9 cellular contexts compared by ENCODE assay signal in the genomic region with DNA sequence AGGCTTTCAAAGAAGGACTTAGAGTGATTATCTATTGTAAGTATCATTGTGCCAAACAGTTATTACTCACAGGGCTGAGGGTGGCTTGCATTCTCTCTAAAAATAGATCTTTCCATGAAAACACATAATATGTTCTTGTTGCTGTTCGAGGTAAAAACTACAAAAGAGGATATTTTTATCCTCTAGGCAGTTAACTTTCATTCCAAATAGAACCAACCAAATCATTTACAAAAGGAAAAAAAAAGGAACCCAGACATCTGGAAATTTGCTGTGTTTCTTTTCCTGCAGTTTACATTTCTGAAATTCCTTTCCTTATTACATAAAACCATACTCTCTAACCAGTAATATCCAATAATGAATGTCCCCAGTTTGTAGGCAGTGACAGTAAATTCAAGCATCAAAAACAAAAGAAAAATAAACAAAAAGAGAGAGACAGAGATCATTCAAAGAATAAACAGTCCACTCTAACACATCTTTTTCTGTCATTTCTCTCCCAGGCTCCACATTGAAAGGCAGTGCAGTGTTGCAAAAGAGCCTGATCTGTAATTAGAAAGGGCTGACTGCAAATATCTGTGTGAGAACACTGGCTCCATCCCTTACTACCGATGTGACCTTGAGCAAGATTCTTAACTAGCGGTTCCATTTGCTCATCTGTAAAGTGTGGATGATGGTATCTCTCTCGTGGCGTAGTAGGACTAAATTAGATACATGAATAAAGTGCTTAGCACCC. TPM values are rescaled to one million over a fixed set of nuclear protein-coding genes. Genes with fewer than 3 reads are reported as not detected.
A peak's percentile ranks its signal among the peaks of the same experiment; 100 is the strongest.
DNase-seq lines count a peak whose midpoint lies in the region; ATAC-seq and TF ChIP-seq lines count a peak whose summit lies in the region.
"Had no signal": no experiment of that assay in that cellular context is flagged by ENCODE, and none has a peak within 500 bp of the region (broad histone marks: within the 10 kb centered on the region; RNA-seq: fewer than 3 reads in every experiment).

No MANE protein-coding gene starts in this region.

- CTCF ChIA-PET in CD4-positive, alpha-beta T cell (lab: Charles Lee), result no interaction called here
- CTCF ChIA-PET in activated naive CD4-positive, alpha-beta T cell treated with anti-CD3 and anti-CD28 coated beads for 36 hours (lab: Charles Lee), result interaction anchor here (0.7 kb wide), 1 partner anchor 17 kb away, joined by 3 read pairs; no protein-coding TSS in a partner anchor

- TF ChIP-seq CTCF in CD4-positive, alpha-beta T cell (IDR thresholded peaks at IDR 0.05), result no peak

- DNase-seq in dermis microvascular lymphatic vessel endothelial cell (ENCODE audit: low read depth in 2 of 2) (peak; percentile 88 to 91), pulmonary artery endothelial cell (ENCODE audit: low read depth, low spot score) (peak; percentile 40), activated gamma-delta T cell (lab: John Stamatoyannopoulos, UW) (no peak)
- DNase-seq in CD4-positive, alpha-beta T cell, result no peak
- no peak for DNase-seq in activated naive CD4-positive, alpha-beta T cell treated with anti-CD3 and anti-CD28 coated beads for 36 hours

- H3K27ac Mint-ChIP-seq in CD4-positive, alpha-beta T cell, result no peak overlapping the region
- no peak overlapping the region for H3K27ac Mint-ChIP-seq in activated naive CD4-positive, alpha-beta T cell treated with anti-CD3 and anti-CD28 coated beads for 36 hours

- no peaks in the 10 kb centered on the region for H3K9me3 Mint-ChIP-seq in CD4-positive, alpha-beta T cell
- no peaks in the 10 kb centered on the region for H3K9me3 Mint-ChIP-seq in activated naive CD4-positive, alpha-beta T cell treated with anti-CD3 and anti-CD28 coated beads for 36 hours

- POLR2A ChIA-PET in CD4-positive, alpha-beta T cell (lab: Charles Lee), result no interaction called here

- H3K4me3 Mint-ChIP-seq in CD4-positive, alpha-beta T cell, result no peak overlapping the region
- H3K4me3 Mint-ChIP-seq in activated naive CD4-positive, alpha-beta T cell treated with anti-CD3 and anti-CD28 coated beads for 36 hours, result no peak overlapping the region

- no peaks in the 10 kb centered on the region for H3K27me3 ChIP-seq in CD4-positive, alpha-beta T cell (ENCODE audit: control insufficient read depth, insufficient read depth, low read length)

- ATAC-seq in GM19395 (IDR thresholded peaks at IDR 0.05; ENCODE audit: unreplicated experiment) (peak; percentile 44), HG03378 (IDR thresholded peaks at IDR 0.05; ENCODE audit: unreplicated experiment) (peak; percentile 18), HG02970 (IDR thresholded peaks at IDR 0.05; ENCODE audit: low FRiP score, unreplicated experiment) (no peak)
- ATAC-seq in CD4-positive, alpha-beta T cell (ENCODE audit: poor library complexity), result no peak

- H3K27me3 Mint-ChIP-seq in CD4-positive, alpha-beta T cell, result no peaks in the 10 kb centered on the region
- no peaks in the 10 kb centered on the region for H3K27me3 Mint-ChIP-seq in activated naive CD4-positive, alpha-beta T cell treated with anti-CD3 and anti-CD28 coated beads for 36 hours (ENCODE audit: low read depth)

- H3K4me1 Mint-ChIP-seq in CD4-positive, alpha-beta T cell (ENCODE audit: low read depth), result peaks cover 13% of the 10 kb centered on the region
- H3K4me1 Mint-ChIP-seq in activated naive CD4-positive, alpha-beta T cell treated with anti-CD3 and anti-CD28 coated beads for 36 hours (ENCODE audit: low read depth), result peaks cover 7% of the 10 kb centered on the region

- no peaks in the 10 kb centered on the region for H3K36me3 Mint-ChIP-seq in CD4-positive, alpha-beta T cell (ENCODE audit: low read depth)
- no peaks in the 10 kb centered on the region for H3K36me3 Mint-ChIP-seq in activated naive CD4-positive, alpha-beta T cell treated with anti-CD3 and anti-CD28 coated beads for 36 hours (ENCODE audit: low read depth)

- no peaks in the 10 kb centered on the region for H3K9me3 ChIP-seq in CD4-positive, alpha-beta T cell (ENCODE audit: control insufficient read depth, low read length)

- H3K27ac ChIP-seq in CD4-positive, alpha-beta T cell (ENCODE audit: low read depth, low read length), result no peak overlapping the region
- H3K27ac ChIP-seq: KMS-11 had no signal

- intact Hi-C loops in CD4-positive, alpha-beta T cell (cut with DNase I, micrococcal nuclease), result no loop called here
- intact Hi-C loops in activated naive CD4-positive, alpha-beta T cell treated with anti-CD3 and anti-CD28 coated beads for 36 hours (cut with micrococcal nuclease), result loop anchor here (10.0 kb wide), 1 partner anchor 1848 kb away; no protein-coding TSS in a partner anchor

RNA-seq across cellular contexts. Expression of a gene that starts 27.1 kb away (rescaled TPM):
- total RNA-seq in dermis microvascular lymphatic vessel endothelial cell, result 1.3 and 4.7 TPM in 2 replicates
- 0.20 and 1.2 TPM in 2 replicates for total RNA-seq in pulmonary artery endothelial cell
- total RNA-seq in CD4-positive, alpha-beta T cell, result under 1 TPM; 0.27 to 0.36 TPM
- not detected for total RNA-seq in activated naive CD4-positive, alpha-beta T cell treated with anti-CD3 and anti-CD28 coated beads for 36 hours

Comparison
In these comparisons a context has a peak if more than half of its experiments do, and no peak if none do; other contexts are left out.
1. ATAC-seq: peak in GM19395 (single experiment) and HG03378 (single experiment); none in CD4-positive, alpha-beta T cell (single experiment) and HG02970 (single experiment).
2. DNase-seq: peak in dermis microvascular lymphatic vessel endothelial cell (2 of 2) and pulmonary artery endothelial cell (single experiment); none in CD4-positive, alpha-beta T cell (0 of 10), activated naive CD4-positive, alpha-beta T cell treated with anti-CD3 and anti-CD28 coated beads for 36 hours (single experiment) and activated gamma-delta T cell (single experiment).